26 cellular contexts compared by ENCODE assay signal in the genomic region with DNA sequence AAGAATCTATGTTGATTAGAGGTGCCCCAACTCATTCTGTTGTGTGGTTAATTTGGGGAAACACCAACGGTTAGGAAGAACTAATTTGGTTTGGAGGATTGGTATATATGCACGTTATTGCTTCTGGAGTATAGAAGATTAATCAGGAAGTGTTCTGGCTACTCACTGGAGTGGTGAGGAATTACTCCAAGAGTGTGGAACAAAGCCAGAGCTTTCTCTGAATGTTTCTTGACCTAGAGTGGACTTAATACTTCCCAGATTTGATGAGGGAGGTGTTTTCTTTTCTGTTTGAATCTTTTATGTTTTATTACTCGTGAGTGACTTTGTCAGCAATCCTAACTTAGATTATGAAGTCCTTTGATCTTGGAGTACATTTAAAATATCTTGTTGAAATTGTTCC.
DNase-seq lines count a peak whose midpoint lies in the region; ATAC-seq and TF ChIP-seq lines count a peak whose summit lies in the region.
"Had no signal": no experiment of that assay in that cellular context is flagged by ENCODE, and none has a peak within 500 bp of the region (broad histone marks: within the 10 kb centered on the region; RNA-seq: fewer than 3 reads in every experiment).

No MANE protein-coding gene starts in this region.

- H3K4me3 ChIP-seq in left lung: no peak overlapping the region
- no peak overlapping the region for H3K4me3 ChIP-seq in upper lobe of right lung
- H3K4me3 ChIP-seq: lower lobe of right lung, MG63, Peyer's patch, prostate gland, skin epidermis had no signal

- peaks cover 97% of the 10 kb centered on the region for H3K4me1 Mint-ChIP-seq in activated naive CD4-positive, alpha-beta T cell treated with anti-CD3 and anti-CD28 coated beads, Interleukin-2, amount 50 U/mL, for 24 hours
- peaks cover 58 to 64% of the 10 kb centered on the region in 2 donors for H3K4me1 Mint-ChIP-seq in natural killer cell
- H3K4me1 Mint-ChIP-seq: stimulated activated memory B cell treated with anti-CD40 and anti-IgM and Interleukin-4, amounts not matched to agents 10 μg/mL and 1 μg/mL and 100 μg/mL, for 72 hours had no signal

- intact Hi-C loops in left lung (cut with DNase I) (no loop called here), upper lobe of right lung (cut with DNase I) (no loop called here), natural killer cell (cut with micrococcal nuclease) (no loop called here)

- ATAC-seq in left lung (peak; percentile 85), upper lobe of right lung (peak; percentile 50), natural killer cell (no peak), SK-N-SH treated with all-trans-retinoic acid at 6 μM for 48 hours (no peak), HG03571 (IDR thresholded peaks at IDR 0.05; ENCODE audit: unreplicated experiment) (no peak)
- ATAC-seq: stimulated activated memory B cell treated with anti-CD40 and anti-IgM and Interleukin-4, amounts not matched to agents 10 μg/mL and 1 μg/mL and 100 μg/mL, for 72 hours had no signal

- H3K27me3 ChIP-seq in left lung (no peaks in the 10 kb centered on the region), upper lobe of right lung (no peaks in the 10 kb centered on the region)
- H3K27me3 ChIP-seq: BE2C, MG63, neutrophil, Peyer's patch had no signal

- no peak for DNase-seq in activated naive CD4-positive, alpha-beta T cell treated with Interleukin-2 at 50 U/mL for 16 hours
- DNase-seq in astrocyte of the hippocampus (ENCODE audit: low read depth, low spot score) (peak; percentile 45), left lung (no peak), upper lobe of right lung (no peak), natural killer cell (no peak)
- DNase-seq: 8988T; activated CD4-positive, alpha-beta T cell treated with anti-CD3 and anti-CD28 coated beads, Interleukin-2, amount 50 U/mL, for 4 hours; activated CD8-positive, alpha-beta memory T cell treated with anti-CD3 and anti-CD28 coated beads, Interleukin-2, amount 50 U/mL, for 48 hours; BE2C; cortex of kidney; head of caudate nucleus; lower lobe of right lung; MG63; NCI-H1436; NCI-H524; Peyer's patch; WERI-Rb-1 had no signal

- peaks cover 33% of the 10 kb centered on the region for H3K36me3 Mint-ChIP-seq in activated naive CD4-positive, alpha-beta T cell treated with anti-CD3 and anti-CD28 coated beads, Interleukin-2, amount 50 U/mL, for 24 hours
- H3K36me3 Mint-ChIP-seq in natural killer cell: peaks cover 8% of the 10 kb centered on the region

- no peak for TF ChIP-seq CTCF in left lung (IDR thresholded peaks at IDR 0.05)
- no peak for TF ChIP-seq CTCF in upper lobe of right lung (IDR thresholded peaks at IDR 0.05)
- no peak for TF ChIP-seq CTCF in natural killer cell (IDR thresholded peaks at IDR 0.05)

- no peak overlapping the region for H3K4me3 Mint-ChIP-seq in activated naive CD4-positive, alpha-beta T cell treated with anti-CD3 and anti-CD28 coated beads, Interleukin-2, amount 50 U/mL, for 24 hours
- no peak overlapping the region for H3K4me3 Mint-ChIP-seq in natural killer cell
- H3K4me3 Mint-ChIP-seq: IgD-negative memory B cell; stimulated activated memory B cell treated with anti-CD40 and anti-IgM and Interleukin-4, amounts not matched to agents 10 μg/mL and 1 μg/mL and 100 μg/mL, for 72 hours; T-helper 2 cell treated with Interferon-gamma antibody and Interleukin-4, amounts not matched to agents 5 μg/mL and 100 μg/mL, for 36 hours had no signal

- peaks cover 7% of the 10 kb centered on the region for H3K9me3 Mint-ChIP-seq in activated naive CD4-positive, alpha-beta T cell treated with anti-CD3 and anti-CD28 coated beads, Interleukin-2, amount 50 U/mL, for 24 hours
- no peaks in the 10 kb centered on the region for H3K9me3 Mint-ChIP-seq in natural killer cell
- H3K9me3 Mint-ChIP-seq: stimulated activated memory B cell treated with anti-CD40 and anti-IgM and Interleukin-4, amounts not matched to agents 10 μg/mL and 1 μg/mL and 100 μg/mL, for 72 hours; T-helper 2 cell treated with Interferon-gamma antibody and Interleukin-4, amounts not matched to agents 5 μg/mL and 100 μg/mL, for 36 hours had no signal

- H3K27me3 Mint-ChIP-seq in activated naive CD4-positive, alpha-beta T cell treated with anti-CD3 and anti-CD28 coated beads, Interleukin-2, amount 50 U/mL, for 24 hours: no peaks in the 10 kb centered on the region
- no peaks in the 10 kb centered on the region for H3K27me3 Mint-ChIP-seq in natural killer cell (ENCODE audit: low read depth in 2 of 2)
- H3K27me3 Mint-ChIP-seq: IgD-negative memory B cell; stimulated activated memory B cell treated with anti-CD40 and anti-IgM and Interleukin-4, amounts not matched to agents 10 μg/mL and 1 μg/mL and 100 μg/mL, for 72 hours had no signal

- H3K4me1 ChIP-seq in left lung (no peaks in the 10 kb centered on the region), upper lobe of right lung (no peaks in the 10 kb centered on the region)
- H3K4me1 ChIP-seq: BE2C, lower lobe of right lung, Peyer's patch, prostate gland had no signal

- peaks cover 0 to 57% of the 10 kb centered on the region in 2 donors for H3K36me3 ChIP-seq in left lung
- peaks cover 35% of the 10 kb centered on the region for H3K36me3 ChIP-seq in upper lobe of right lung
- H3K36me3 ChIP-seq: BE2C, prostate gland had no signal

- H3K9me3 ChIP-seq in left lung: no peaks in the 10 kb centered on the region
- H3K9me3 ChIP-seq in upper lobe of right lung: no peaks in the 10 kb centered on the region
- H3K9me3 ChIP-seq: BE2C, lower lobe of right lung, MG63, neutrophil, Peyer's patch, prostate gland had no signal

- peak overlapping the region; percentile 84 for H3K27ac Mint-ChIP-seq in activated naive CD4-positive, alpha-beta T cell treated with anti-CD3 and anti-CD28 coated beads, Interleukin-2, amount 50 U/mL, for 24 hours
- H3K27ac Mint-ChIP-seq in natural killer cell: no peak overlapping the region
- H3K27ac Mint-ChIP-seq: stimulated activated memory B cell treated with anti-CD40 and anti-IgM and Interleukin-4, amounts not matched to agents 10 μg/mL and 1 μg/mL and 100 μg/mL, for 72 hours; T-helper 2 cell treated with Interferon-gamma antibody and Interleukin-4, amounts not matched to agents 5 μg/mL and 100 μg/mL, for 36 hours had no signal

- H3K27ac ChIP-seq in left lung (no peak overlapping the region), upper lobe of right lung (no peak overlapping the region)
- H3K27ac ChIP-seq: lower lobe of right lung, neutrophil, Peyer's patch, prostate gland, WERI-Rb-1 had no signal

TF ChIP-seq in SK-N-SH treated with all-trans-retinoic acid at 6 μM for 48 hours, 23 proteins besides CTCF, POLR2A, EP300 and RAD21:
- no peak for TF ChIP-seq PATZ1 (CRISPR knock-in tag; IDR thresholded peaks at IDR 0.05; ENCODE audit: borderline replicate concordance)
- TF ChIP-seq TOX (CRISPR knock-in tag; IDR thresholded peaks at IDR 0.05; ENCODE audit: borderline replicate concordance): no peak
- no peak for TF ChIP-seq ZFP3 (CRISPR knock-in tag; IDR thresholded peaks at IDR 0.05)
- TF ChIP-seq OSR1 (CRISPR knock-in tag; IDR thresholded peaks at IDR 0.05): no peak
- no peak for TF ChIP-seq BACH2 (CRISPR knock-in tag; IDR thresholded peaks at IDR 0.05; ENCODE audit: borderline replicate concordance)
- TF ChIP-seq ESRRG (CRISPR knock-in tag; IDR thresholded peaks at IDR 0.05): no peak
- TF ChIP-seq ISL1 (CRISPR knock-in tag; IDR thresholded peaks at IDR 0.05): no peak
- TF ChIP-seq CSDC2 (CRISPR knock-in tag; IDR thresholded peaks at IDR 0.05): no peak
TF ChIP-seq in SK-N-SH treated with all-trans-retinoic acid at 6 μM for 48 hours: peak in this region for 0.

Comparison
In these comparisons a context has a peak if more than half of its experiments do, and no peak if none do; other contexts are left out.
1. ATAC-seq: peak in left lung (single experiment) and upper lobe of right lung (single experiment); none in natural killer cell (0 of 3), SK-N-SH treated with all-trans-retinoic acid at 6 μM for 48 hours (single experiment) and HG03571 (single experiment).